ENCODE assay signal across 15 cellular contexts in the genomic region with DNA sequence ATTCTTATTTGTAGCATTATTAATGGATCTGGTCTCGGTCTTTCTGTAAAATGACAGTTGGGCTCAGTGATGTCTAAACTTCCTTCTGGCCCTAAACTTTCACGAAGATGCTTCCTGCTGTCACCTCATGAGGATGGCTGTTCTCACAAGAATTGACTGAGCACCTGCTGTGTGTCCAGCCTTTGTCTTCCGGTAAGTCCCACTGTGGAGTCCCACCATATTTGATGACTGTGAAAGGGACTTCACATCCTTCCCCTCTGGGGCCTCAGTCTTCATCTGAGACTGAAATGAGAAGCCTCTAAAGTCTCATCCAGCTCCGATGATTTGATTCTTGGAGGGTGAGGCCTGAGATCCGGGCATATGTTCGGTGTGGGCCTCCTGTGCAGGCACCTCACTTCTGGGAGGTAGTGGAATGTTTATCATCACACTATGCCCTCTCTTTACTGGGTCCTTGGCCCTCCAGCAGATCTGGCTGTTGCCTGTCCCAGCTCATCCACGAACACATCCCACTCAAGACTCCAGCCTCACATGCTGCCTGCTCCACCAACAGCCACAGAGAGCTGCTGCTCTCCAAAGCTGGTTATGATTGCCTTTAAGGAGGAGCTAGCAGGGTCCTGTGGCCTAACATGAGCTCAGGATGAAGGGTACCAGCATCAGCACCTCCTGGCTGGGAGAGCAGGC.
"Had no signal": no experiment of that assay in that cellular context is flagged by ENCODE, and none has a peak within 500 bp of the region (broad histone marks: within the 10 kb centered on the region; RNA-seq: fewer than 3 reads in every experiment).

No MANE protein-coding gene starts in this region.

- H3K4me2 ChIP-seq: hepatocyte, smooth muscle cell had no signal

- H3K9me3 ChIP-seq: body of pancreas had no signal

- H3K9me3 Mint-ChIP-seq: activated T-helper 17 cell treated with anti-CD3 and anti-CD28 coated beads, Interleukin-2, amount 50 U/mL, for 72 hours had no signal

- H3K27ac Mint-ChIP-seq: activated T-helper 17 cell treated with anti-CD3 and anti-CD28 coated beads, Interleukin-2, amount 50 U/mL, for 72 hours; dendritic cell treated with granulocyte-macrophage colony-stimulating factor and Interleukin-4, amounts not matched to agents 40 ng/mL and 50 ng/mL, for 4 days; nephron progenitor cell; stimulated activated naive B cell treated with anti-CD40 and anti-IgM and Interleukin-4, amounts not matched to agents 10 μg/mL and 1 μg/mL and 100 μg/mL, for 72 hours had no signal

- ATAC-seq: activated T-helper 17 cell treated with anti-CD3 and anti-CD28 coated beads, Interleukin-2, amount 50 U/mL, for 72 hours; body of pancreas had no signal

- H3K4me1 Mint-ChIP-seq: activated T-helper 17 cell treated with anti-CD3 and anti-CD28 coated beads, Interleukin-2, amount 50 U/mL, for 72 hours had no signal

- H3K36me3 Mint-ChIP-seq: stimulated activated naive B cell treated with anti-CD40 and anti-IgM and Interleukin-4, amounts not matched to agents 10 μg/mL and 1 μg/mL and 100 μg/mL, for 72 hours had no signal

- H3K4me3 Mint-ChIP-seq: activated T-helper 17 cell treated with anti-CD3 and anti-CD28 coated beads, Interleukin-2, amount 50 U/mL, for 72 hours; dendritic cell treated with granulocyte-macrophage colony-stimulating factor and Interleukin-4, amounts not matched to agents 40 ng/mL and 50 ng/mL, for 4 days; nephron progenitor cell; stimulated activated naive B cell treated with anti-CD40 and anti-IgM and Interleukin-4, amounts not matched to agents 10 μg/mL and 1 μg/mL and 100 μg/mL, for 72 hours had no signal

- DNase-seq: activated CD4-positive, alpha-beta T cell treated with anti-CD3 and anti-CD28 coated beads for 48 hours; activated naive CD4-positive, alpha-beta T cell treated with anti-CD3 and anti-CD28 coated beads, Interleukin-2, amount 50 U/mL, for 16 hours; adrenal gland; cerebellar nuclear complex; kidney; nephron progenitor cell; stimulated activated naive B cell treated with anti-CD40 and anti-IgM and Interleukin-4, amounts not matched to agents 10 μg/mL and 1 μg/mL and 100 μg/mL, for 72 hours; trophoblast cell had no signal

- H3K4me1 ChIP-seq: adrenal gland, body of pancreas, parathyroid adenoma, right atrium auricular region had no signal

- H3K27me3 ChIP-seq: adrenal gland, hepatocyte, right atrium auricular region had no signal

- H3K27me3 Mint-ChIP-seq: activated T-helper 17 cell treated with anti-CD3 and anti-CD28 coated beads, Interleukin-2, amount 50 U/mL, for 72 hours had no signal

- H3K27ac ChIP-seq: adrenal gland, body of pancreas, hepatocyte, parathyroid adenoma, right atrium auricular region had no signal

- H2AFZ ChIP-seq: hepatocyte, parathyroid adenoma had no signal

- H3K79me2 ChIP-seq: hepatocyte, parathyroid adenoma had no signal

- H3K4me3 ChIP-seq: adrenal gland, body of pancreas, hepatocyte, right atrium auricular region, smooth muscle cell had no signal

- H3K9ac ChIP-seq: parathyroid adenoma had no signal

- H3K36me3 ChIP-seq: adrenal gland, right atrium auricular region had no signal
